4 cellular contexts compared by ENCODE assay signal in genomic region chr6:162710438-162710837, GRCh38. TPM values are rescaled to one million over a fixed set of nuclear protein-coding genes. Genes with fewer than 3 reads are reported as not detected.
"Had no signal": no experiment of that assay in that cellular context is flagged by ENCODE, and none has a peak within 500 bp of the region (broad histone marks: within the 10 kb centered on the region; RNA-seq: fewer than 3 reads in every experiment).

No MANE protein-coding gene starts in this region.

- H3K4me2 ChIP-seq: GM23338 had no signal

- ATAC-seq: GM23338 had no signal

- H3K4me3 ChIP-seq: GM23338 had no signal

- H2AFZ ChIP-seq: GM23338 had no signal

- DNase-seq: H9, HCEC 1CT, IMR-90 had no signal

RNA-seq across cellular contexts. Expression of gene PACRG, which starts 17.3 kb away (rescaled TPM):
- total RNA-seq: IMR-90 had no signal
- polyA plus RNA-seq: IMR-90 had no signal
